ENCODE assay signal across 9 cellular contexts in genomic region chr4:30721353-30722091, GRCh38. TPM values are rescaled to one million over a fixed set of nuclear protein-coding genes. Genes with fewer than 3 reads are reported as not detected.
DNase-seq lines count a peak whose midpoint lies in the region; ATAC-seq lines count a peak whose summit lies in the region.
"Had no signal": no experiment of that assay in that cellular context is flagged by ENCODE, and none has a peak within 500 bp of the region (broad histone marks: within the 10 kb centered on the region; RNA-seq: fewer than 3 reads in every experiment).

No MANE protein-coding gene starts in this region.

- H3K4me1 ChIP-seq in iPS-15b (ENCODE audit: control insufficient read depth, insufficient read depth, low read length) (peaks cover 5% of the 10 kb centered on the region), skeletal muscle tissue (ENCODE audit: control insufficient read depth in 3 of 3, insufficient read depth in 3 of 3, low read length in 3 of 3) (peaks cover 35 to 37% (median 37%) of the 10 kb centered on the region in 3 donors)

- no peak overlapping the region for H3K27ac ChIP-seq in skeletal muscle tissue (ENCODE audit: low read depth, low read length)

- H3K4me3 ChIP-seq in iPS-15b (ENCODE audit: low read depth, low read length) (peak overlapping the region; percentile 92), skeletal muscle tissue (ENCODE audit: low read length in 3 of 3) (peak overlapping the region; percentile 56 to 75 (median 69))
- H3K4me3 ChIP-seq: GM12878 had no signal

- H3K36me3 ChIP-seq in iPS-15b (ENCODE audit: control insufficient read depth, insufficient read depth, low read length) (no peaks in the 10 kb centered on the region), skeletal muscle tissue (ENCODE audit: control insufficient read depth in 3 of 3, insufficient read depth in 3 of 3, low read length in 3 of 3) (no peaks in the 10 kb centered on the region)

- peak; percentile 27 for DNase-seq in stimulated activated CD4-positive, alpha-beta T cell treated with anti-CD3 and anti-CD28 coated beads, Interleukin-15, amount 100 ng/mL, for 24 hours
- no peak for DNase-seq in stimulated activated CD4-positive, alpha-beta T cell treated with anti-CD3 and anti-CD28 coated beads, Interleukin-1b, Interleukin-23, amount 100 ng/mL, for 48 hours
- DNase-seq in astrocyte of the hippocampus (ENCODE audit: low read depth, low spot score) (peak; percentile 84), foreskin melanocyte (no peak), NCI-H2196 treated with DMSO at 0.1 percent for 48 hours (lab: John Stamatoyannopoulos, UW; ENCODE audit: unreplicated experiment) (no peak)

- no peak for ATAC-seq in HG03378 (IDR thresholded peaks at IDR 0.05; ENCODE audit: unreplicated experiment)
- ATAC-seq: GM12878 had no signal

- peaks cover 39% of the 10 kb centered on the region for H3K27me3 ChIP-seq in iPS-15b (ENCODE audit: control insufficient read depth, insufficient read depth, low read length)
- H3K27me3 ChIP-seq in skeletal muscle tissue (ENCODE audit: control insufficient read depth in 3 of 3, insufficient read depth in 3 of 3, low read length in 3 of 3): peaks cover 53 to 69% (median 58%) of the 10 kb centered on the region in 3 donors

- H3K9me3 ChIP-seq in iPS-15b (ENCODE audit: control insufficient read depth, insufficient read depth, low read length) (no peaks in the 10 kb centered on the region), skeletal muscle tissue (ENCODE audit: control insufficient read depth in 3 of 3, low read length in 3 of 3) (no peaks in the 10 kb centered on the region)

- H3K9ac ChIP-seq in iPS-15b (ENCODE audit: low read depth, low read length): peak overlapping the region; percentile 24
- peak overlapping the region in 1 of 3 donors; percentile 60 for H3K9ac ChIP-seq in skeletal muscle tissue (ENCODE audit: low read depth in 1 of 3, low read length in 3 of 3)

RNA-seq across cellular contexts. Expression of gene PCDH7, which starts 1.4 kb away (rescaled TPM):
- 33.4 TPM for total RNA-seq in skeletal muscle tissue

Comparison
In these comparisons a context has a peak if more than half of its experiments do, and no peak if none do; other contexts are left out.
1. DNase-seq: peak in stimulated activated CD4-positive, alpha-beta T cell treated with anti-CD3 and anti-CD28 coated beads, Interleukin-15, amount 100 ng/mL, for 24 hours (single experiment) and astrocyte of the hippocampus (single experiment); none in stimulated activated CD4-positive, alpha-beta T cell treated with anti-CD3 and anti-CD28 coated beads, Interleukin-1b, Interleukin-23, amount 100 ng/mL, for 48 hours (single experiment), foreskin melanocyte (single experiment) and NCI-H2196 treated with DMSO at 0.1 percent for 48 hours (single experiment).